In genomic region chr2:237196866-237197618, GRCh38 we compare ENCODE assay signal across 11 cellular contexts.
DNase-seq lines count a peak whose midpoint lies in the region; ATAC-seq and TF ChIP-seq lines count a peak whose summit lies in the region.
"Had no signal": no experiment of that assay in that cellular context is flagged by ENCODE, and none has a peak within 500 bp of the region (broad histone marks: within the 10 kb centered on the region; RNA-seq: fewer than 3 reads in every experiment).

No MANE protein-coding gene starts in this region.

- ATAC-seq in left lobe of liver: no peak

- in situ Hi-C loops in transverse colon (cut with MboI; ENCODE audit: low pct_ligation_motif_present in 1 of 4, low pct_unique_long_range_greater_than_20kb in 1 of 4, low sequenced_read_pairs in 3 of 4): no loop called here

- WGBS in transverse colon (ENCODE audit: low coverage in 1 of 2), 2 donors: 40 to 72% methylated on average over 1 to 6 of the region's 6 CpGs

- H3K4me3 ChIP-seq in transverse colon: no peak overlapping the region
- H3K4me3 ChIP-seq: tibial nerve had no signal

- H3K36me3 ChIP-seq in transverse colon: no peaks in the 10 kb centered on the region
- H3K36me3 ChIP-seq: tibial nerve had no signal

- no peaks in the 10 kb centered on the region for H3K9me3 ChIP-seq in transverse colon
- H3K9me3 ChIP-seq: tibial nerve had no signal

- no peak for TF ChIP-seq POLR2A in transverse colon (IDR thresholded peaks at IDR 0.05)

- TF ChIP-seq EP300 in transverse colon (IDR thresholded peaks at IDR 0.05; ENCODE audit: low read depth): no peak

- POLR2A ChIA-PET in RWPE1 (lab: Yijun Ruan, JAX; ENCODE audit: low non-redundant PET): no interaction called here

- intact Hi-C loops in transverse colon (cut with DNase I; ENCODE audit: low total_unique reads): no loop called here

- CTCF ChIA-PET in RWPE1 (lab: Yijun Ruan, JAX): interaction anchor here (0.6 to 1.3 kb wide), 3 partner anchors 48 to 336 kb away, joined by 4 to 8 read pairs (median 6); no protein-coding TSS in a partner anchor

- no peak overlapping the region for H3K27ac ChIP-seq in RWPE1
- peak overlapping the region; percentile 11 to 53 (median 50) for H3K27ac ChIP-seq in transverse colon
- H3K27ac ChIP-seq: tibial nerve had no signal

- no peaks in the 10 kb centered on the region for H3K27me3 ChIP-seq in transverse colon
- H3K27me3 ChIP-seq: tibial nerve had no signal

- peaks cover 0 to 12% (median 3%) of the 10 kb centered on the region in 4 donors for H3K4me1 ChIP-seq in transverse colon

- TF ChIP-seq CTCF in RWPE1 (conservative IDR thresholded peaks at IDR 0.05; ENCODE audit: low read depth) (no peak), transverse colon (IDR thresholded peaks at IDR 0.05) (no peak)

- DNase-seq in NCI-H2081 (lab: John Stamatoyannopoulos, UW) (peak; percentile 34), NCI-H2081 treated with DMSO at 0.1 percent for 48 hours (lab: John Stamatoyannopoulos, UW) (no peak), RWPE1 (ENCODE audit: low spot score) (peak; percentile 49), foreskin melanocyte (peak; percentile 56), transverse colon (no peak), DMS 273 treated with DMSO at 0.1 percent for 48 hours (lab: John Stamatoyannopoulos, UW) (no peak), putamen (ENCODE audit: low spot score) (no peak), left lobe of liver (ENCODE audit: low spot score) (no peak)
- DNase-seq: activated CD8-positive, alpha-beta memory T cell treated with anti-CD3 and anti-CD28 coated beads for 24 hours; SIG-M5 had no signal

Comparison
In these comparisons a context has a peak if more than half of its experiments do, and no peak if none do; other contexts are left out.
1. DNase-seq: peak in NCI-H2081 (2 of 2), RWPE1 (single experiment) and foreskin melanocyte (single experiment); none in NCI-H2081 treated with DMSO at 0.1 percent for 48 hours (single experiment), transverse colon (single experiment), DMS 273 treated with DMSO at 0.1 percent for 48 hours (single experiment), putamen (single experiment) and left lobe of liver (single experiment).